In the genomic region with DNA sequence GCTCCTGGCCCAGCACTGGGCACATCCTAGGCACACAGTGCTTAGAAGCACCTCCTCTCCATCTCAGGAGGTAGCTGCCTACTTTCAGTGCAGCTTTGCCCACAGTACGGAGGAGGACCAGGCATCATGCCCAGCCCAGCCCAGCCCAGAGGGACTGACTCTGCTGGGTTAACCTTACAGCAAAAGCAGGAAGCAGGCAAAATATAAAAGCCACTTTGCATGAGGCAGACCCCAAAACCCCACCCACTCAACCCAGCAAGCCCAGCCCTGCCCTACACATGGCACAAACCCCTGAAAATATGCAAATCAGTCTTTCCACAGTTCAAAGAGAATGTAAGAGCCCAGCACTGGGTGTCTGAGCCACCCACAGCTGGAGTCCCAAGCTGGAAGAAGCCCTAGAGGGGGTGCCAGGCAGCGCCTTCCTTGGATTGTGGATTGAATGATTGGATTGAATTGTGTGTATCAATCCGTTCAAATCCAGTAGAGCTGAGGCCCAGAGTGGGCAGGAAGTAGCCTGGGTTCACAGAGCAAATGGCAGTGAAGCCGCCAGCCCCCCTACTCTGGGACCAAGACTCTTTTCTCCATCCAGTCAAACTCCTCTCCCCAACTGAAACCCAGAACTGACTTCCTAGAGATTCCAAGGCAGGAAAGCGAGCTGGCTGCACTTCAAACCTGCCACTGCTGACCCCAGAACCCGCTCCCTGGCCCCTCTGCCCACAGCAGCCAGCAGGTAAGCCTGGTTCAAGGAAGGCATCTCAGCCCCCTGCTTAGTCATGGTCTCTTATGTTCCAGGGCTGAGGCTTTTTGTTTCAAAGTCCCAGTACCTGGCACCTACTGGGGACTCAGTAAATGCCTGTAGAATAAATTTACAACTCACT, we compare ENCODE assay signal across 15 cellular contexts.
DNase-seq lines count a peak whose midpoint lies in the region; ATAC-seq and TF ChIP-seq lines count a peak whose summit lies in the region.
"Had no signal": no experiment of that assay in that cellular context is flagged by ENCODE, and none has a peak within 500 bp of the region (broad histone marks: within the 10 kb centered on the region; RNA-seq: fewer than 3 reads in every experiment).

No MANE protein-coding gene starts in this region.

- no peaks in the 10 kb centered on the region for H3K9me3 ChIP-seq in MG63
- H3K9me3 ChIP-seq: gastrocnemius medialis, SK-N-SH, testis had no signal

- no peaks in the 10 kb centered on the region for H3K27me3 ChIP-seq in MG63
- H3K27me3 ChIP-seq: testis had no signal

- DNase-seq in GM12864 (ENCODE audit: low read depth) (peak; percentile 59), MG63 (peak; percentile 43), left colon (no peak), SK-N-DZ (ENCODE audit: low spot score) (no peak)
- DNase-seq in stimulated activated CD4-positive, alpha-beta T cell treated with anti-CD3 and anti-CD28 coated beads, Interleukin-1b, Interleukin-23, amount 100 ng/mL, for 48 hours = no peak
- DNase-seq: activated CD8-positive, alpha-beta memory T cell treated with anti-CD3 and anti-CD28 coated beads, Interleukin-2, amount 50 U/mL, for 48 hours; gastrocnemius medialis; HCEC 1CT; NCI-H345; SK-N-SH; testis; WERI-Rb-1 had no signal

- H3K4me3 ChIP-seq in GM12864 (ENCODE audit: low read depth, low read length) (no peak overlapping the region), MG63 (no peak overlapping the region)
- H3K4me3 ChIP-seq: gastrocnemius medialis, testis had no signal

- intact Hi-C loops in left colon (cut with DNase I, micrococcal nuclease) = no loop called here

- TF ChIP-seq CTCF in GM12864 (IDR thresholded peaks at IDR 0.05; ENCODE audit: low read depth, low read length, missing control alignments) = no peak

- ATAC-seq in GM19395 (IDR thresholded peaks at IDR 0.05; ENCODE audit: unreplicated experiment) (peak; percentile 61), left colon (peak; percentile 16), HG02938 (IDR thresholded peaks at IDR 0.05; ENCODE audit: unreplicated experiment) (no peak), HG03280 (IDR thresholded peaks at IDR 0.05; ENCODE audit: unreplicated experiment) (no peak)
- ATAC-seq: gastrocnemius medialis had no signal

- no peaks in the 10 kb centered on the region for H3K36me3 ChIP-seq in MG63
- H3K36me3 ChIP-seq: gastrocnemius medialis, WERI-Rb-1 had no signal

Comparison
In these comparisons a context has a peak if more than half of its experiments do, and no peak if none do; other contexts are left out.
1. DNase-seq: peak in GM12864 (single experiment) and MG63 (single experiment); none in left colon (0 of 2), SK-N-DZ (single experiment) and stimulated activated CD4-positive, alpha-beta T cell treated with anti-CD3 and anti-CD28 coated beads, Interleukin-1b, Interleukin-23, amount 100 ng/mL, for 48 hours (single experiment).
2. ATAC-seq: peak in GM19395 (single experiment) and left colon (single experiment); none in HG02938 (single experiment) and HG03280 (single experiment).